ENCODE assay signal across 8 cellular contexts in genomic region chr4:118279328-118279727, GRCh38.
A peak's percentile ranks its signal among the peaks of the same experiment; 100 is the strongest.
DNase-seq lines count a peak whose midpoint lies in the region; ATAC-seq and TF ChIP-seq lines count a peak whose summit lies in the region.

No MANE protein-coding gene starts in this region.

- TF ChIP-seq CTCF in BJ (IDR thresholded peaks at IDR 0.05; ENCODE audit: insufficient read depth, low read depth, low read length): no peak
- TF ChIP-seq CTCF in natural killer cell (IDR thresholded peaks at IDR 0.05): no peak

- H3K27ac Mint-ChIP-seq in natural killer cell: peak overlapping the region; percentile 97 to 99

- peaks cover 2% of the 10 kb centered on the region; the same call in 1 of the 2 replicates for H3K36me3 ChIP-seq in BJ (ENCODE audit: control insufficient read depth, insufficient read depth, low read length)

- H3K4me3 ChIP-seq in BJ (ENCODE audit: low read depth, low read length): peak overlapping the region; percentile 83

- H3K4me1 Mint-ChIP-seq in natural killer cell: peaks cover 37 to 41% of the 10 kb centered on the region in 2 donors

- no peak for DNase-seq in BJ (ENCODE audit: low read depth)
- DNase-seq in NAMALWA (ENCODE audit: low spot score): peak; percentile 18
- DNase-seq in dermis blood vessel endothelial cell: peak; percentile 22
- no peak for DNase-seq in natural killer cell
- DNase-seq in stimulated activated CD4-positive, alpha-beta T cell treated with anti-CD3 and anti-CD28 coated beads, Interleukin-4, amount 100 ng/mL, for 4 hours: no peak
- no peak for DNase-seq in cortex of kidney (lab: John Stamatoyannopoulos, UW)

- H3K27me3 ChIP-seq in BJ (ENCODE audit: control insufficient read depth, insufficient read depth, low read length): no peaks in the 10 kb centered on the region; the same call in 1 of the 2 replicates

- CTCF ChIA-PET in BJ (lab: Yijun Ruan, JAX): no interaction called here

- intact Hi-C loops in natural killer cell (cut with micrococcal nuclease): loop anchor here (1.0 to 10.0 kb wide), 2 partner anchors 406 to 1025 kb away; partner anchors contain the start of gene METTL14

- no peaks in the 10 kb centered on the region for H3K36me3 Mint-ChIP-seq in natural killer cell

- no peaks in the 10 kb centered on the region for H3K9me3 Mint-ChIP-seq in natural killer cell

- H3K4me3 Mint-ChIP-seq in natural killer cell: peak overlapping the region; percentile 95

- POLR2A ChIA-PET in BJ (lab: Charles Lee): interaction anchor here (0.6 kb wide), 1 partner anchor 16 kb away, joined by 3 read pairs; no protein-coding TSS in a partner anchor

- no peaks in the 10 kb centered on the region for H3K27me3 Mint-ChIP-seq in natural killer cell (ENCODE audit: low read depth in 2 of 2)

- ATAC-seq in natural killer cell: no peak
- ATAC-seq in GM18868 (IDR thresholded peaks at IDR 0.05; ENCODE audit: unreplicated experiment): no peak
- ATAC-seq in GM19328 (IDR thresholded peaks at IDR 0.05; ENCODE audit: unreplicated experiment): no peak

Comparison
In these comparisons a context has a peak if more than half of its experiments do, and no peak if none do; other contexts are left out.
1. DNase-seq: peak in NAMALWA (single experiment) and dermis blood vessel endothelial cell (single experiment); none in BJ (single experiment), natural killer cell (single experiment), stimulated activated CD4-positive, alpha-beta T cell treated with anti-CD3 and anti-CD28 coated beads, Interleukin-4, amount 100 ng/mL, for 4 hours (0 of 2) and cortex of kidney (single experiment).